ENCODE assay signal across 1 cellular context in genomic region chr18:9617006-9617542, GRCh38.
TF ChIP-seq lines count a peak whose summit lies in the region.

No MANE protein-coding gene starts in this region.

TF ChIP-seq in HCT116, 20 proteins besides CTCF, POLR2A, EP300 and RAD21 (continued from another document):
- TF ChIP-seq SRF (IDR thresholded peaks at IDR 0.05; ENCODE audit: low read depth) (no peak), ZFX (IDR thresholded peaks at IDR 0.05) (no peak), EGR1 (IDR thresholded peaks at IDR 0.05; ENCODE audit: low read depth) (no peak), FOSL1 (IDR thresholded peaks at IDR 0.05; ENCODE audit: low read depth) (no peak), JUND (IDR thresholded peaks at IDR 0.05) (no peak), TCF7L2 (IDR thresholded peaks at IDR 0.05; ENCODE audit: borderline replicate concordance, extremely low read depth, insufficient read depth, insufficient read length) (no peak), YY1 (IDR thresholded peaks at IDR 0.05; ENCODE audit: extremely low read depth, insufficient replicate concordance, low read depth, low read length) (no peak), SIN3A (IDR thresholded peaks at IDR 0.05; ENCODE audit: low read depth) (no peak), CBX3 (IDR thresholded peaks at IDR 0.05; ENCODE audit: low read depth) (no peak), SP1 (IDR thresholded peaks at IDR 0.05; ENCODE audit: low read depth) (no peak)
- TF ChIP-seq, protein P1, sequence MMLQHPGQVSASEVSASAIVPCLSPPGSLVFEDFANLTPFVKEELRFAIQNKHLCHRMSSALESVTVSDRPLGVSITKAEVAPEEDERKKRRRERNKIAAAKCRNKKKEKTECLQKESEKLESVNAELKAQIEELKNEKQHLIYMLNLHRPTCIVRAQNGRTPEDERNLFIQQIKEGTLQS (IDR thresholded peaks at IDR 0.05), result no peak
- TF ChIP-seq, protein P2, sequence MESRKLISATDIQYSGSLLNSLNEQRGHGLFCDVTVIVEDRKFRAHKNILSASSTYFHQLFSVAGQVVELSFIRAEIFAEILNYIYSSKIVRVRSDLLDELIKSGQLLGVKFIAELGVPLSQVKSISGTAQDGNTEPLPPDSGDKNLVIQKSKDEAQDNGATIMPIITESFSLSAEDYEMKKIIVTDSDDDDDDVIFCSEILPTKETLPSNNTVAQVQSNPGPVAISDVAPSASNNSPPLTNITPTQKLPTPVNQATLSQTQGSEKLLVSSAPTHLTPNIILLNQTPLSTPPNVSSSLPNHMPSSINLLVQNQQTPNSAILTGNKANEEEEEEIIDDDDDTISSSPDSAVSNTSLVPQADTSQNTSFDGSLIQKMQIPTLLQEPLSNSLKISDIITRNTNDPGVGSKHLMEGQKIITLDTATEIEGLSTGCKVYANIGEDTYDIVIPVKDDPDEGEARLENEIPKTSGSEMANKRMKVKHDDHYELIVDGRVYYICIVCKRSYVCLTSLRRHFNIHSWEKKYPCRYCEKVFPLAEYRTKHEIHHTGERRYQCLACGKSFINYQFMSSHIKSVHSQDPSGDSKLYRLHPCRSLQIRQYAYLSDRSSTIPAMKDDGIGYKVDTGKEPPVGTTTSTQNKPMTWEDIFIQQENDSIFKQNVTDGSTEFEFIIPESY (IDR thresholded peaks at IDR 0.05; ENCODE audit: extremely low read depth, insufficient replicate concordance, low read length), result no peak
